Comparison of ENCODE assay signal across 2 cellular contexts in the genomic region with DNA sequence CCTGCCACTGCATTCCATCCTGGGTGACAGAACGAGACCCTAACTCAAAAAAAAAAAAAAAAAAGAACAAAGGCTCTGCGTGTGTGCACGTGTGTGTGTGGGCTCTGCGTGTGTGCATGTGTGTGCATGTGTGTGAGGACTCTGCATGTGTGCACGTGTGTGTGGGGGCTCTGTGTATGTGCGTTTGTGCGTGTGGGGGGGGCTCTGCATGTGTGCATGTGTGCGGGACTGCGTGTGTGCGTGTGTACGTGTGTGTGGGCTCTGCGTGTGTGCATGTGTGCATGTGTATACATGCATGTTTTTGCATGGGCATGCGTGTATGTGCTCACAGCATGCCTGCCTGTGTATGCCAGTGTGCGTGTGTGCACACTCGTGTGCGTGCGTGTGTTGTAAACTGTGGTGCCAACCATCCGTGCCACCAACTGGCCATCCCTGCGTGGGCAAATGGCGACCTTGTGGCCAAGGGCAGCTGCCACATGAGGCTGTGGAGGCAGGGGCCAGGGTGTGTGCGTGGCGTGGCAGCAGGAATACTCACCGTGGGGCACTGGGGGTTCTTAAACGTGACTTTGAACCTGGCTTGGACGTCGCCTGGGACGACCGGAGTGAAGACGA.
TF ChIP-seq lines count a peak whose summit lies in the region.

No MANE protein-coding gene starts in this region.

TF ChIP-seq in IMR-90, 13 proteins besides CTCF, POLR2A, EP300 and RAD21:
- TF ChIP-seq MXI1 (IDR thresholded peaks at IDR 0.05; ENCODE audit: borderline replicate concordance, low read depth, low read length), result no peak
- TF ChIP-seq NFE2L2 (IDR thresholded peaks at IDR 0.05; ENCODE audit: low read depth, low read length), result no peak
- TF ChIP-seq RCOR1 (IDR thresholded peaks at IDR 0.05; ENCODE audit: insufficient replicate concordance, low read length), result no peak

TF ChIP-seq in H1, 55 proteins besides CTCF, POLR2A, EP300 and RAD21:
- TF ChIP-seq CBX8 (IDR thresholded peaks at IDR 0.05; ENCODE audit: borderline replicate concordance, low read depth, low read length) (no peak), TEAD4 (IDR thresholded peaks at IDR 0.05; ENCODE audit: low read depth, low read length) (no peak), JUND (IDR thresholded peaks at IDR 0.05; ENCODE audit: low read length) (no peak), POU5F1 (IDR thresholded peaks at IDR 0.05; ENCODE audit: low read depth, low read length) (no peak), SRF (IDR thresholded peaks at IDR 0.05; ENCODE audit: low read depth, low read length) (no peak), SIN3A (conservative IDR thresholded peaks at IDR 0.05 in 1 of 2, IDR thresholded peaks at IDR 0.05 in 1 of 2; ENCODE audit: low read depth in 1 of 2, low read length in 2 of 2) (no peak), TCF12 (IDR thresholded peaks at IDR 0.05; ENCODE audit: low read depth, low read length) (no peak), CBX5 (IDR thresholded peaks at IDR 0.05; ENCODE audit: low read depth, low read length) (no peak), MAFK (IDR thresholded peaks at IDR 0.05; ENCODE audit: low read depth, low read length) (no peak), KDM4A (IDR thresholded peaks at IDR 0.05; ENCODE audit: low read depth, low read length, severe bottlenecking) (no peak), KDM1A (IDR thresholded peaks at IDR 0.05; ENCODE audit: borderline replicate concordance, low read length) (no peak), YY1 (IDR thresholded peaks at IDR 0.05; ENCODE audit: low read depth, low read length) (no peak), NRF1 (IDR thresholded peaks at IDR 0.05; ENCODE audit: low read depth, low read length) (no peak), EGR1 (IDR thresholded peaks at IDR 0.05; ENCODE audit: borderline replicate concordance, low read depth, low read length) (no peak), CHD2 (IDR thresholded peaks at IDR 0.05; ENCODE audit: low read length) (no peak), NANOG (IDR thresholded peaks at IDR 0.05; ENCODE audit: insufficient read depth, low read depth, low read length, poor library complexity, severe bottlenecking) (no peak), RBBP5 (IDR thresholded peaks at IDR 0.05; ENCODE audit: borderline replicate concordance, low read depth, low read length) (no peak), CREB1 (IDR thresholded peaks at IDR 0.05) (no peak), PHF8 (conservative IDR thresholded peaks at IDR 0.05; ENCODE audit: low read depth, low read length) (no peak)
- TF ChIP-seq, protein P1, sequence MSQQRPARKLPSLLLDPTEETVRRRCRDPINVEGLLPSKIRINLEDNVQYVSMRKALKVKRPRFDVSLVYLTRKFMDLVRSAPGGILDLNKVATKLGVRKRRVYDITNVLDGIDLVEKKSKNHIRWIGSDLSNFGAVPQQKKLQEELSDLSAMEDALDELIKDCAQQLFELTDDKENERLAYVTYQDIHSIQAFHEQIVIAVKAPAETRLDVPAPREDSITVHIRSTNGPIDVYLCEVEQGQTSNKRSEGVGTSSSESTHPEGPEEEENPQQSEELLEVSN (IDR thresholded peaks at IDR 0.05), result no peak
